ENCODE assay signal across 11 cellular contexts in genomic region chr11:117300301-117300700, GRCh38. TPM values are rescaled to one million over a fixed set of nuclear protein-coding genes. Genes with fewer than 3 reads are reported as not detected.
DNase-seq lines count a peak whose midpoint lies in the region; ATAC-seq and TF ChIP-seq lines count a peak whose summit lies in the region.
"Had no signal": no experiment of that assay in that cellular context is flagged by ENCODE, and none has a peak within 500 bp of the region (broad histone marks: within the 10 kb centered on the region; RNA-seq: fewer than 3 reads in every experiment).

No MANE protein-coding gene starts in this region.

- in situ Hi-C loops in transverse colon (cut with MboI; ENCODE audit: low pct_ligation_motif_present in 1 of 4, low pct_unique_long_range_greater_than_20kb in 1 of 4, low sequenced_read_pairs in 3 of 4): no loop called here

- H3K36me3 ChIP-seq in OCI-LY3 (replicated peaks; ENCODE audit: low read depth, low read length): no peaks in the 10 kb centered on the region
- no peaks in the 10 kb centered on the region for H3K36me3 ChIP-seq in transverse colon

- no peak for TF ChIP-seq EP300 in transverse colon (IDR thresholded peaks at IDR 0.05; ENCODE audit: low read depth)

- H3K79me2 ChIP-seq in OCI-LY3 (ENCODE audit: low read length): no peaks in the 10 kb centered on the region

- H4K20me1 ChIP-seq in OCI-LY3 (ENCODE audit: insufficient read depth, low read length): no peaks in the 10 kb centered on the region

- peak; percentile 6 for DNase-seq in fibroblast of gingiva (ENCODE audit: low read depth)
- DNase-seq in medulla oblongata (ENCODE audit: extremely low spot score): peak; percentile 62
- peak; percentile 23 for DNase-seq in transverse colon
- DNase-seq in activated CD4-positive, CD25-positive, alpha-beta regulatory T cell treated with anti-CD3 and anti-CD28 coated beads, Interleukin-2, amount 50 U/mL, for 72 hours: no peak
- DNase-seq in NCI-H774 (lab: John Stamatoyannopoulos, UW): no peak
- DNase-seq: activated T-cell treated with anti-CD3 and anti-CD28 coated beads, Interleukin-2, amount 50 U/mL, for 4 hours; Kasumi-1 had no signal

- H3K4me1 ChIP-seq in OCI-LY3 (ENCODE audit: low read length) (peaks cover 28% of the 10 kb centered on the region), transverse colon (peaks cover 0 to 11% (median 2%) of the 10 kb centered on the region in 4 donors)

- 0 out of 2 replicates have a peak overlapping the region, but pooled peaks have one; percentile 18 for H3K27ac ChIP-seq in OCI-LY3 (ENCODE audit: low read length)
- no peak overlapping the region for H3K27ac ChIP-seq in transverse colon
- H3K27ac ChIP-seq: RWPE1 had no signal

- H3K9me3 ChIP-seq in OCI-LY3 (ENCODE audit: insufficient read depth, low read length): no peaks in the 10 kb centered on the region
- no peaks in the 10 kb centered on the region for H3K9me3 ChIP-seq in transverse colon

- no peak for ATAC-seq in activated CD4-positive, CD25-positive, alpha-beta regulatory T cell treated with anti-CD3 and anti-CD28 coated beads, Interleukin-2, amount 50 U/mL, for 24 hours
- no peak for ATAC-seq in GM21381 (IDR thresholded peaks at IDR 0.05; ENCODE audit: unreplicated experiment)
- ATAC-seq: activated T-cell treated with anti-CD3 and anti-CD28 coated beads, Interleukin-2, amount 50 U/mL, for 4 hours had no signal

- H3K4me3 ChIP-seq in OCI-LY3 (ENCODE audit: low read length) (peak overlapping the region; percentile 8; the same call in 1 of the 2 replicates), transverse colon (no peak overlapping the region)

- peak overlapping the region; percentile 21; the same call in 1 of the 2 replicates for H3K9ac ChIP-seq in OCI-LY3 (ENCODE audit: low read length)

- TF ChIP-seq CTCF in OCI-LY3 (IDR thresholded peaks at IDR 0.05; ENCODE audit: low read depth, low read length) (no peak), transverse colon (IDR thresholded peaks at IDR 0.05) (no peak)

- peak overlapping the region; percentile 34 for H3K4me2 ChIP-seq in OCI-LY3 (ENCODE audit: low read length)

- WGBS in transverse colon (ENCODE audit: low coverage in 1 of 2), 2 donors: 10 to 61% methylated on average over 2 to 18 of the region's 18 CpGs

- peak overlapping the region; percentile 91 for H2AFZ ChIP-seq in OCI-LY3 (ENCODE audit: low read depth, low read length)

- H3K27me3 ChIP-seq in OCI-LY3 (ENCODE audit: low read depth, low read length): no peaks in the 10 kb centered on the region; the same call in 1 of the 2 replicates
- no peaks in the 10 kb centered on the region for H3K27me3 ChIP-seq in transverse colon

- intact Hi-C loops in transverse colon (cut with DNase I; ENCODE audit: low total_unique reads): no loop called here

- no peak for TF ChIP-seq POLR2A in transverse colon (IDR thresholded peaks at IDR 0.05)

RNA-seq across cellular contexts. Expression of gene BACE1-AS, which starts 9.2 kb away (rescaled TPM):
- total RNA-seq in transverse colon: 10 to 100 TPM in 1 of 4 donors, 1 to 10 TPM in 3; 5.1 to 10.1 (median 6.7) TPM

RNA-seq across cellular contexts. Expression of gene BACE1, which starts 15.8 kb away (rescaled TPM):
- total RNA-seq in transverse colon: 1 to 10 TPM; 6.0 to 6.7 (median 6.5) TPM

RNA-seq across cellular contexts. Expression of gene CEP164, which starts 27.4 kb away (rescaled TPM):
- 10 to 100 TPM in 3 of 4 donors, 1 to 10 TPM in 1; 10.0 to 20.2 (median 15.4) TPM for total RNA-seq in transverse colon

Comparison
In these comparisons a context has a peak if more than half of its experiments do, and no peak if none do; other contexts are left out.
1. DNase-seq: peak in fibroblast of gingiva (single experiment), medulla oblongata (single experiment) and transverse colon (single experiment); none in activated CD4-positive, CD25-positive, alpha-beta regulatory T cell treated with anti-CD3 and anti-CD28 coated beads, Interleukin-2, amount 50 U/mL, for 72 hours (single experiment) and NCI-H774 (single experiment).